20 cellular contexts compared by ENCODE assay signal in genomic region chr14:94685681-94686485, GRCh38.
"Had no signal": no experiment of that assay in that cellular context is flagged by ENCODE, and none has a peak within 500 bp of the region (broad histone marks: within the 10 kb centered on the region; RNA-seq: fewer than 3 reads in every experiment).

No MANE protein-coding gene starts in this region.

- H3K9me3 ChIP-seq: esophagus muscularis mucosa, gastrocnemius medialis, heart right ventricle, left lung, lower lobe of right lung, psoas muscle had no signal

- H3K4me1 ChIP-seq: psoas muscle had no signal

- H3K36me3 Mint-ChIP-seq: memory B cell; natural killer cell treated with Interleukin-12 subunit alpha and Interleukin-12 subunit beta and Interleukin-15 and Interleukin-18, amount 100 ng/mL, for 72 hours had no signal

- H3K9me3 Mint-ChIP-seq: dendritic cell treated with granulocyte-macrophage colony-stimulating factor and Interleukin-4, amounts not matched to agents 40 ng/mL and 50 ng/mL, for 4 days; effector memory CD8-positive, alpha-beta T cell; memory B cell; natural killer cell treated with Interleukin-12 subunit alpha and Interleukin-12 subunit beta and Interleukin-15 and Interleukin-18, amount 100 ng/mL, for 72 hours had no signal

- H3K27ac ChIP-seq: epithelial cell of prostate, esophagus muscularis mucosa, gastrocnemius medialis, heart right ventricle, left lung, lower lobe of right lung, psoas muscle, skin epidermis had no signal

- ATAC-seq: effector memory CD8-positive, alpha-beta T cell; gastrocnemius medialis; heart right ventricle; left lung; lower lobe of right lung; psoas muscle; sciatic nerve had no signal

- H3K36me3 ChIP-seq: esophagus muscularis mucosa, gastrocnemius medialis, heart right ventricle, left lung, lower lobe of right lung had no signal

- H3K4me3 Mint-ChIP-seq: dendritic cell treated with granulocyte-macrophage colony-stimulating factor and Interleukin-4, amounts not matched to agents 40 ng/mL and 50 ng/mL, for 4 days; effector memory CD8-positive, alpha-beta T cell; memory B cell; natural killer cell treated with Interleukin-12 subunit alpha and Interleukin-12 subunit beta and Interleukin-15 and Interleukin-18, amount 100 ng/mL, for 72 hours had no signal

- H3K4me3 ChIP-seq: esophagus muscularis mucosa, gastrocnemius medialis, heart right ventricle, left lung, lower lobe of right lung, psoas muscle, skin epidermis had no signal

- H3K27ac Mint-ChIP-seq: dendritic cell treated with granulocyte-macrophage colony-stimulating factor and Interleukin-4, amounts not matched to agents 40 ng/mL and 50 ng/mL, for 4 days; effector memory CD8-positive, alpha-beta T cell; memory B cell; natural killer cell treated with Interleukin-12 subunit alpha and Interleukin-12 subunit beta and Interleukin-15 and Interleukin-18, amount 100 ng/mL, for 72 hours had no signal

- DNase-seq: effector memory CD8-positive, alpha-beta T cell; gastrocnemius medialis; heart right ventricle; hypothalamus; lower lobe of right lung; midbrain; psoas muscle; retina; stimulated activated CD4-positive, alpha-beta T cell treated with anti-CD3 and anti-CD28 coated beads, Interleukin-12 subunit alpha, Interleukin-12 subunit beta, amount 100 ng/mL, for 4 hours; stimulated activated naive CD4-positive, alpha-beta T cell treated with Interleukin-2 at 50 U/mL for 16 hours had no signal

- FAIRE-seq: islet of Langerhans, urothelium cell line had no signal

- H3K27me3 ChIP-seq: gastrocnemius medialis had no signal
